24 cellular contexts compared by ENCODE assay signal in the genomic region with DNA sequence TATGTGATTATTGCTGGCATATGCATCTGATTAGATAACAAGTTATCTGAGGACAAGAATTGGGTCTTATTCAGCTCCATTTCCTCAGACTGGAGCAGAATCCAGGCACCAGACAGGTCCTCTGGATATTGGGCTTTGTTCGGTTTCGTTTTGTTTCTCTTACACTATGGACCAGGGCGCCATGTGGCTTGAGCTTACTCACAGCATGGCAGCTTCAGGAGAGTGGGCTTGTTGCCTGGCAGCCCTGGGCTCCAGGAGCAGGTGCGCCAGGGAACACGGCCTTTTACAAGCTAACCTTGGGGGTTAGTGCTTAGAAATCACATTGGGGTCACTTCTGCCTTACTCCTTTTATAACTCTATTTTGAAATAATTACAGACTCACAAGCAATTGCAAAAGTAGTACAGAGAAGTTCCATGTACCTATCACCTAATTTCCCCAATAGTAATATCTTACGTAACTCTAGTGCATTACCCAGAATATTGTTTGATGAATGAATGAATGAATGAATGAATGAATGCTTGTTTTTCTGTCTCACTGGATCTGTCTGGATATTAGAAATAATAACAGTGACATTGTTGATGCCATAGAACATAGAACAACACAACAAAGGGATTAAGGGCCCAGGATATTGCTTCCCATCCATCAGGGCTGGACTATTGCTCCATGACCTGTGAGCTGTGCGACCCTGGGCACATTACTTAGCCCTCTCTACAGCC. TPM values are rescaled to one million over a fixed set of nuclear protein-coding genes. Genes with fewer than 3 reads are reported as not detected.
"Had no signal": no experiment of that assay in that cellular context is flagged by ENCODE, and none has a peak within 500 bp of the region (broad histone marks: within the 10 kb centered on the region; RNA-seq: fewer than 3 reads in every experiment).

No MANE protein-coding gene starts in this region.

- H3K27me3 Mint-ChIP-seq: activated CD4-positive, alpha-beta T cell treated with anti-CD3 and anti-CD28 coated beads, Interleukin-2, amount 10 ng/mL, durations not matched to agents 7 days and 5 days had no signal

- H3K4me3 Mint-ChIP-seq: activated CD4-positive, alpha-beta memory T cell treated with anti-CD3 and anti-CD28 coated beads, Interleukin-2, amount 10 ng/mL, durations not matched to agents 7 days and 5 days; activated CD4-positive, alpha-beta T cell treated with anti-CD3 and anti-CD28 coated beads, Interleukin-2, amount 10 ng/mL, durations not matched to agents 7 days and 5 days; activated T-cell treated with anti-CD3 and anti-CD28 coated beads, Interleukin-2, amount 50 U/mL, for 24 hours; stimulated activated naive B cell treated with anti-CD40 and anti-IgM and Interleukin-4, amounts not matched to agents 10 μg/mL and 1 μg/mL and 100 μg/mL, for 72 hours had no signal

- H3K36me3 Mint-ChIP-seq: activated naive CD4-positive, alpha-beta T cell treated with anti-CD3 and anti-CD28 coated beads, Interleukin-2, amount 50 U/mL, for 72 hours; stimulated activated naive B cell treated with anti-CD40 and anti-IgM and Interleukin-4, amounts not matched to agents 10 μg/mL and 1 μg/mL and 100 μg/mL, for 72 hours had no signal

- H3K4me3 ChIP-seq: breast epithelium, coronary artery, esophagus muscularis mucosa, pancreas, psoas muscle, smooth muscle cell, stomach, thyroid gland had no signal

- H3K27ac ChIP-seq: esophagus muscularis mucosa, foreskin keratinocyte, pancreas, psoas muscle, stomach, thyroid gland had no signal

- DNase-seq: activated CD4-positive, alpha-beta memory T cell treated with anti-CD3 and anti-CD28 coated beads, Interleukin-2, amount 10 ng/mL, durations not matched to agents 7 days and 5 days; activated CD4-positive, alpha-beta T cell treated with anti-CD3 and anti-CD28 coated beads, Interleukin-2, amount 10 ng/mL, durations not matched to agents 7 days and 5 days; activated CD4-positive, CD25-positive, alpha-beta regulatory T cell treated with anti-CD3 and anti-CD28 coated beads, Interleukin-2, amount 50 U/mL, for 72 hours; activated CD8-positive, alpha-beta memory T cell treated with anti-CD3 and anti-CD28 coated beads, Interleukin-2, amount 50 U/mL, for 48 hours; activated T-cell treated with anti-CD3 and anti-CD28 coated beads, Interleukin-2, amount 50 U/mL, for 24 hours; central memory CD4-positive, alpha-beta T cell; foreskin keratinocyte; left ventricle myocardium superior; nucleus accumbens; psoas muscle; stimulated activated CD4-positive, alpha-beta T cell treated with anti-CD3 and anti-CD28 coated beads, Interleukin-15, amount 100 ng/mL, for 24 hours; stimulated activated CD4-positive, alpha-beta T cell treated with anti-CD3 and anti-CD28 coated beads, Interleukin-2, amount 100 ng/mL, for 24 hours; stimulated activated naive B cell treated with anti-CD40 and anti-IgM and Interleukin-4, amounts not matched to agents 10 μg/mL and 1 μg/mL and 100 μg/mL, for 72 hours; stomach; T-helper 2 cell; thyroid gland had no signal

- ATAC-seq: activated naive CD4-positive, alpha-beta T cell treated with anti-CD3 and anti-CD28 coated beads, Interleukin-2, amount 50 U/mL, for 72 hours; foreskin keratinocyte; left ventricle myocardium superior; pancreas; psoas muscle; stimulated activated naive B cell treated with anti-CD40 and anti-IgM and Interleukin-4, amounts not matched to agents 10 μg/mL and 1 μg/mL and 100 μg/mL, for 72 hours had no signal

- H3K27ac Mint-ChIP-seq: activated CD4-positive, alpha-beta memory T cell treated with anti-CD3 and anti-CD28 coated beads, Interleukin-2, amount 10 ng/mL, durations not matched to agents 7 days and 5 days; activated CD4-positive, alpha-beta T cell treated with anti-CD3 and anti-CD28 coated beads, Interleukin-2, amount 10 ng/mL, durations not matched to agents 7 days and 5 days; activated naive CD4-positive, alpha-beta T cell treated with anti-CD3 and anti-CD28 coated beads, Interleukin-2, amount 50 U/mL, for 72 hours; activated T-cell treated with anti-CD3 and anti-CD28 coated beads, Interleukin-2, amount 50 U/mL, for 24 hours had no signal

- FAIRE-seq: islet of Langerhans, pancreas had no signal

- H3K9me3 ChIP-seq: breast epithelium, esophagus muscularis mucosa, pancreas, psoas muscle, stomach, thyroid gland had no signal

- H3K27me3 ChIP-seq: breast epithelium, pancreas, thyroid gland had no signal

- H3K4me1 ChIP-seq: foreskin keratinocyte, psoas muscle had no signal

- H3K9me3 Mint-ChIP-seq: activated CD4-positive, alpha-beta memory T cell treated with anti-CD3 and anti-CD28 coated beads, Interleukin-2, amount 10 ng/mL, durations not matched to agents 7 days and 5 days; activated CD4-positive, alpha-beta T cell treated with anti-CD3 and anti-CD28 coated beads, Interleukin-2, amount 10 ng/mL, durations not matched to agents 7 days and 5 days; activated naive CD4-positive, alpha-beta T cell treated with anti-CD3 and anti-CD28 coated beads, Interleukin-2, amount 50 U/mL, for 72 hours; activated T-cell treated with anti-CD3 and anti-CD28 coated beads, Interleukin-2, amount 50 U/mL, for 24 hours had no signal

- H3K36me3 ChIP-seq: breast epithelium, esophagus muscularis mucosa, pancreas, stomach, thyroid gland had no signal

RNA-seq across cellular contexts. Expression of gene CMKLR1, which starts 39.0 kb away (rescaled TPM):
- total RNA-seq: activated CD4-positive, alpha-beta memory T cell treated with anti-CD3 and anti-CD28 coated beads, Interleukin-2, amount 10 ng/mL, durations not matched to agents 7 days and 5 days; activated CD4-positive, alpha-beta T cell treated with anti-CD3 and anti-CD28 coated beads, Interleukin-2, amount 10 ng/mL, durations not matched to agents 7 days and 5 days; activated naive CD4-positive, alpha-beta T cell treated with anti-CD3 and anti-CD28 coated beads, Interleukin-2, amount 50 U/mL, for 72 hours; foreskin keratinocyte; lung microvascular endothelial cell had no signal
- polyA plus RNA-seq: foreskin keratinocyte had no signal
